In the genomic region with DNA sequence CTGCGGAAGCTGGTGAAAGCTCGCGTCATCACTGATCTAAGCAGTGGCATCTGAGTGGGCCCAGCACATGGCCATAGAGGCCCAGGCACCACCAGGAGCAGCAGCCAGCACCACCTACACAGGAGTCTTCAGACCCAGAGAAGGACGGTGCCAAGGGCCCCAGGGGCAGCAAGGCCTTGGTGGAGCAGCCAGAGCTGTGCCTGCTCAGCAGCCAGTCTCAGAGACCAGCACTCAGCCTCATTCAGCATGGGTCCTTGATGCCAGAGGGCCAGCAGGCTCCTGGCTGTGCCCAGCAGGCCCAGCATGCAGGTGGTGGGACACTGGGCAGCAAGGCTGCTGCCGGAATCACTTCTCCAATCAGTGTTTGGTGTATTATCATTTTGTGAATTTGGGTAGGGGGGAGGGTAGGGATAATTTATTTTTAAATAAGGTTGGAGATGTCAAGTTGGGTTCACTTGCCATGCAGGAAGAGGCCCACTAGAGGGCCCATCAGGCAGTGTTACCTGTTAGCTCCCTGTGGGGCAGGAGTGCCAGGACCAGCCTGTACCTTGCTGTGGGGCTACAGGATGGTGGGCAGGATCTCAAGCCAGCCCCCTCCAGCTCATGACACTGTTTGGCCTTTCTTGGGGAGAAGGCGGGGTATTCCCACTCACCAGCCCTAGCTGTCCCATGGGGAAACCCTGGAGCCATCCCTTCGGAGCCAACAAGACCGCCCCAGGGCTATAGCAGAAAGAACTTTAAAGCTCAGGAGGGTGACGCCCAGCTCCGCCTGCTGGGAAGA, we compare ENCODE assay signal across 8 cellular contexts. TPM values are rescaled to one million over a fixed set of nuclear protein-coding genes. Genes with fewer than 3 reads are reported as not detected.
A peak's percentile ranks its signal among the peaks of the same experiment; 100 is the strongest.
DNase-seq lines count a peak whose midpoint lies in the region; ATAC-seq and TF ChIP-seq lines count a peak whose summit lies in the region.

No MANE protein-coding gene starts in this region.

- POLR2A ChIA-PET in activated CD4-positive, alpha-beta memory T cell treated with anti-CD3 and anti-CD28 coated beads for 36 hours (lab: Charles Lee): no interaction called here
- POLR2A ChIA-PET in activated CD4-positive, alpha-beta memory T cell treated with anti-CD3 and anti-CD28 coated beads, Interleukin-2, amount 10 ng/mL, durations not matched to agents 7 days and 5 days (lab: Charles Lee): interaction anchor here (0.9 to 1.2 kb wide), 3 partner anchors 9 to 167 kb away, joined by 3 read pairs; no protein-coding TSS in a partner anchor

- no peak for TF ChIP-seq POLR2A in prostate gland (IDR thresholded peaks at IDR 0.05)

- peaks cover 21% of the 10 kb centered on the region for H3K27me3 Mint-ChIP-seq in activated CD4-positive, alpha-beta memory T cell treated with anti-CD3 and anti-CD28 coated beads for 36 hours
- H3K27me3 Mint-ChIP-seq in activated CD4-positive, alpha-beta memory T cell treated with anti-CD3 and anti-CD28 coated beads, Interleukin-2, amount 10 ng/mL, durations not matched to agents 7 days and 5 days: peaks cover 5% of the 10 kb centered on the region

- H3K36me3 Mint-ChIP-seq in activated CD4-positive, alpha-beta memory T cell treated with anti-CD3 and anti-CD28 coated beads for 36 hours: peaks cover 6% of the 10 kb centered on the region
- no peaks in the 10 kb centered on the region for H3K36me3 Mint-ChIP-seq in activated CD4-positive, alpha-beta memory T cell treated with anti-CD3 and anti-CD28 coated beads, Interleukin-2, amount 10 ng/mL, durations not matched to agents 7 days and 5 days (ENCODE audit: low read depth)

- in situ Hi-C loops in KBM-7 (cut with MboI; ENCODE audit: low pct_unique_long_range_greater_than_20kb, low sequenced_read_pairs): loop anchor here (10.0 kb wide), 1 partner anchor 176 kb away; no protein-coding TSS in a partner anchor

- no peaks in the 10 kb centered on the region for H3K4me1 ChIP-seq in prostate gland (replicated peaks)

- intact Hi-C loops in activated CD4-positive, alpha-beta memory T cell treated with anti-CD3 and anti-CD28 coated beads for 36 hours (cut with micrococcal nuclease): no loop called here
- intact Hi-C loops in prostate gland (cut with DNase I): loop anchor here (5.0 kb wide), 1 partner anchor 403 kb away; no protein-coding TSS in a partner anchor

- peaks cover 15% of the 10 kb centered on the region for H3K4me1 Mint-ChIP-seq in activated CD4-positive, alpha-beta memory T cell treated with anti-CD3 and anti-CD28 coated beads for 36 hours (ENCODE audit: low read depth)
- peaks cover 8% of the 10 kb centered on the region for H3K4me1 Mint-ChIP-seq in activated CD4-positive, alpha-beta memory T cell treated with anti-CD3 and anti-CD28 coated beads, Interleukin-2, amount 10 ng/mL, durations not matched to agents 7 days and 5 days

- H3K27ac ChIP-seq in prostate gland: no peak overlapping the region

- H3K4me3 Mint-ChIP-seq in activated CD4-positive, alpha-beta memory T cell treated with anti-CD3 and anti-CD28 coated beads for 36 hours: no peak overlapping the region
- H3K4me3 Mint-ChIP-seq in activated CD4-positive, alpha-beta memory T cell treated with anti-CD3 and anti-CD28 coated beads, Interleukin-2, amount 10 ng/mL, durations not matched to agents 7 days and 5 days: no peak overlapping the region

- H3K9me3 Mint-ChIP-seq in activated CD4-positive, alpha-beta memory T cell treated with anti-CD3 and anti-CD28 coated beads for 36 hours: no peaks in the 10 kb centered on the region
- H3K9me3 Mint-ChIP-seq in activated CD4-positive, alpha-beta memory T cell treated with anti-CD3 and anti-CD28 coated beads, Interleukin-2, amount 10 ng/mL, durations not matched to agents 7 days and 5 days: no peaks in the 10 kb centered on the region

- 97% methylated on average over 6 of the region's 10 CpGs for WGBS in prostate gland

- no peak overlapping the region for H3K27ac Mint-ChIP-seq in activated CD4-positive, alpha-beta memory T cell treated with anti-CD3 and anti-CD28 coated beads for 36 hours
- H3K27ac Mint-ChIP-seq in activated CD4-positive, alpha-beta memory T cell treated with anti-CD3 and anti-CD28 coated beads, Interleukin-2, amount 10 ng/mL, durations not matched to agents 7 days and 5 days: no peak overlapping the region

- H3K36me3 ChIP-seq in prostate gland: no peaks in the 10 kb centered on the region

- no peaks in the 10 kb centered on the region for H3K9me3 ChIP-seq in prostate gland

- CTCF ChIA-PET in activated CD4-positive, alpha-beta memory T cell treated with anti-CD3 and anti-CD28 coated beads for 36 hours (lab: Charles Lee): interaction anchor here (0.7 to 2.5 kb wide), 7 partner anchors 11 to 1127 kb away, joined by 3 to 16 read pairs (median 3); no protein-coding TSS in a partner anchor
- CTCF ChIA-PET in activated CD4-positive, alpha-beta memory T cell treated with anti-CD3 and anti-CD28 coated beads, Interleukin-2, amount 10 ng/mL, durations not matched to agents 7 days and 5 days (lab: Charles Lee): interaction anchor here (0.9 to 10.9 kb wide), 6 partner anchors 13 to 166 kb away, joined by 3 to 324 read pairs (median 6); a partner anchor contains a TSS

- H3K4me3 ChIP-seq in choroid plexus epithelial cell (ENCODE audit: low read depth, low read length) (no peak overlapping the region), prostate gland (no peak overlapping the region)

- ATAC-seq in GM19395 (IDR thresholded peaks at IDR 0.05; ENCODE audit: unreplicated experiment): no peak

- peak; percentile 52 for TF ChIP-seq CTCF in choroid plexus epithelial cell (conservative IDR thresholded peaks at IDR 0.05; ENCODE audit: low read depth, low read length)
- peak in 3 of 4 experiments; percentile 14 to 37 (median 35) for TF ChIP-seq CTCF in prostate gland (IDR thresholded peaks at IDR 0.05)

- peak; percentile 28 for DNase-seq in activated CD4-positive, alpha-beta memory T cell treated with anti-CD3 and anti-CD28 coated beads for 36 hours
- no peak for DNase-seq in activated CD4-positive, alpha-beta memory T cell treated with anti-CD3 and anti-CD28 coated beads, Interleukin-2, amount 10 ng/mL, durations not matched to agents 7 days and 5 days
- DNase-seq in KBM-7 (peak; percentile 36), choroid plexus epithelial cell (ENCODE audit: low read depth) (no peak), prostate gland (ENCODE audit: low spot score) (no peak), DMS153 treated with DMSO at 0.1 percent for 48 hours (lab: John Stamatoyannopoulos, UW; ENCODE audit: unreplicated experiment) (no peak), GF-D8 (lab: John Stamatoyannopoulos, UW) (no peak)

- H3K27me3 ChIP-seq in prostate gland (replicated peaks; ENCODE audit: insufficient read depth): no peaks in the 10 kb centered on the region

RNA-seq across cellular contexts. Expression of a gene that starts 3.2 kb away (rescaled TPM):
- total RNA-seq in activated CD4-positive, alpha-beta memory T cell treated with anti-CD3 and anti-CD28 coated beads for 36 hours: not detected
- under 1 TPM; 0.20 to 0.23 TPM for total RNA-seq in activated CD4-positive, alpha-beta memory T cell treated with anti-CD3 and anti-CD28 coated beads, Interleukin-2, amount 10 ng/mL, durations not matched to agents 7 days and 5 days
- 1 to 10 TPM; 4.1 to 5.4 TPM for total RNA-seq in prostate gland

RNA-seq across cellular contexts. Expression of a gene that starts 16.4 kb away (rescaled TPM):
- total RNA-seq in activated CD4-positive, alpha-beta memory T cell treated with anti-CD3 and anti-CD28 coated beads for 36 hours: 10 to 100 TPM; 13.3 TPM
- 10 to 100 TPM; 21.5 to 23.5 TPM for total RNA-seq in activated CD4-positive, alpha-beta memory T cell treated with anti-CD3 and anti-CD28 coated beads, Interleukin-2, amount 10 ng/mL, durations not matched to agents 7 days and 5 days
- total RNA-seq in prostate gland: 10 to 100 TPM; 27.7 to 55.7 TPM

RNA-seq across cellular contexts. Expression of a gene that starts 39.5 kb away (rescaled TPM):
- total RNA-seq in activated CD4-positive, alpha-beta memory T cell treated with anti-CD3 and anti-CD28 coated beads for 36 hours: 10 to 100 TPM; 24.8 to 26.9 TPM
- total RNA-seq in activated CD4-positive, alpha-beta memory T cell treated with anti-CD3 and anti-CD28 coated beads, Interleukin-2, amount 10 ng/mL, durations not matched to agents 7 days and 5 days: 10 to 100 TPM; 18.0 to 19.2 TPM
- total RNA-seq in prostate gland: 10 to 100 TPM; 25.4 to 31.1 TPM

RNA-seq across cellular contexts. Expression of a gene that starts 44.4 kb away (rescaled TPM):
- 10 to 100 TPM; 84.8 to 85.1 TPM for total RNA-seq in activated CD4-positive, alpha-beta memory T cell treated with anti-CD3 and anti-CD28 coated beads for 36 hours
- 100 to 1,000 TPM; 121 TPM for total RNA-seq in activated CD4-positive, alpha-beta memory T cell treated with anti-CD3 and anti-CD28 coated beads, Interleukin-2, amount 10 ng/mL, durations not matched to agents 7 days and 5 days
- total RNA-seq in prostate gland: 100 to 1,000 TPM; 180 to 245 TPM

RNA-seq across cellular contexts. Expression of a gene that starts 48.7 kb away (rescaled TPM):
- total RNA-seq in activated CD4-positive, alpha-beta memory T cell treated with anti-CD3 and anti-CD28 coated beads for 36 hours: 10 to 100 TPM; 26.1 TPM
- total RNA-seq in activated CD4-positive, alpha-beta memory T cell treated with anti-CD3 and anti-CD28 coated beads, Interleukin-2, amount 10 ng/mL, durations not matched to agents 7 days and 5 days: 10 to 100 TPM; 13.0 to 15.5 TPM
- 10 to 100 TPM; 34.8 to 63.9 TPM for total RNA-seq in prostate gland

Comparison
In these comparisons a context has a peak if more than half of its experiments do, and no peak if none do; other contexts are left out.
1. DNase-seq: peak in activated CD4-positive, alpha-beta memory T cell treated with anti-CD3 and anti-CD28 coated beads for 36 hours (single experiment) and KBM-7 (single experiment); none in activated CD4-positive, alpha-beta memory T cell treated with anti-CD3 and anti-CD28 coated beads, Interleukin-2, amount 10 ng/mL, durations not matched to agents 7 days and 5 days (single experiment), choroid plexus epithelial cell (single experiment), prostate gland (single experiment), DMS153 treated with DMSO at 0.1 percent for 48 hours (single experiment) and GF-D8 (single experiment).
2. RNA of a gene that starts 3.2 kb away (total RNA-seq): 4.1 to 5.4 TPM in prostate gland; 0.20 to 0.23 TPM in activated CD4-positive, alpha-beta memory T cell treated with anti-CD3 and anti-CD28 coated beads, Interleukin-2, amount 10 ng/mL, durations not matched to agents 7 days and 5 days and not detected in activated CD4-positive, alpha-beta memory T cell treated with anti-CD3 and anti-CD28 coated beads for 36 hours; every median in the first group is over 4 times any median in the second.